ENCODE assay signal across 11 cellular contexts in genomic region chr17:42273474-42274272, GRCh38. TPM values are rescaled to one million over a fixed set of nuclear protein-coding genes. Genes with fewer than 3 reads are reported as not detected.
DNase-seq lines count a peak whose midpoint lies in the region; ATAC-seq and TF ChIP-seq lines count a peak whose summit lies in the region.
"Had no signal": no experiment of that assay in that cellular context is flagged by ENCODE, and none has a peak within 500 bp of the region (broad histone marks: within the 10 kb centered on the region; RNA-seq: fewer than 3 reads in every experiment).

No MANE protein-coding gene starts in this region.

- no peak for TF ChIP-seq CTCF in CD4-positive, alpha-beta T cell (IDR thresholded peaks at IDR 0.05)
- no peak for TF ChIP-seq CTCF in HEK293 (tag by site-specific recombination; IDR thresholded peaks at IDR 0.05)
- no peak for TF ChIP-seq CTCF in nephron (IDR thresholded peaks at IDR 0.05; ENCODE audit: unreplicated experiment in 3 of 3)
- no peak for TF ChIP-seq CTCF in body of pancreas (IDR thresholded peaks at IDR 0.05)

- no peak for TF ChIP-seq POLR2A in body of pancreas (IDR thresholded peaks at IDR 0.05)

- H3K27ac Mint-ChIP-seq in CD4-positive, alpha-beta T cell = peak overlapping the region; percentile 91
- H3K27ac Mint-ChIP-seq in activated naive CD8-positive, alpha-beta T cell treated with anti-CD3 and anti-CD28 coated beads for 36 hours = peak overlapping the region; percentile 90
- no peak overlapping the region for H3K27ac Mint-ChIP-seq in nephron

- intact Hi-C loops in CD4-positive, alpha-beta T cell (cut with DNase I, micrococcal nuclease) = loop anchor here in 1 of 2 experiments (1.0 kb wide), 1 partner anchor 25 kb away; no protein-coding TSS in a partner anchor
- intact Hi-C loops in body of pancreas (cut with DNase I) = no loop called here

- no peaks in the 10 kb centered on the region for H3K27me3 ChIP-seq in CD4-positive, alpha-beta T cell (ENCODE audit: control insufficient read depth, insufficient read depth, low read length)
- no peaks in the 10 kb centered on the region for H3K27me3 ChIP-seq in body of pancreas

- DNase-seq in CD4-positive, alpha-beta T cell = no peak
- no peak for DNase-seq in activated naive CD8-positive, alpha-beta T cell treated with anti-CD3 and anti-CD28 coated beads for 36 hours
- DNase-seq in activated effector memory CD4-positive, alpha-beta T cell treated with anti-CD3 and anti-CD28 coated beads, Interleukin-2, amount 50 U/mL, for 16 hours = no peak
- DNase-seq in body of pancreas (no peak), NCI-H1105 (lab: John Stamatoyannopoulos, UW) (no peak)
- DNase-seq: NCI-H524 treated with DMSO at 0.1 percent for 48 hours; stimulated activated CD4-positive, alpha-beta T cell treated with anti-CD3 and anti-CD28 coated beads, Interleukin-15, amount 100 ng/mL, for 24 hours; SW 1271 had no signal

- no peaks in the 10 kb centered on the region for H3K9me3 ChIP-seq in CD4-positive, alpha-beta T cell (ENCODE audit: control insufficient read depth, low read length)
- no peaks in the 10 kb centered on the region for H3K9me3 ChIP-seq in HEK293 (ENCODE audit: control insufficient read depth, insufficient read depth, low read depth, low read length)
- no peaks in the 10 kb centered on the region for H3K9me3 ChIP-seq in body of pancreas

- H3K27me3 Mint-ChIP-seq in CD4-positive, alpha-beta T cell = no peaks in the 10 kb centered on the region
- no peaks in the 10 kb centered on the region for H3K27me3 Mint-ChIP-seq in activated naive CD8-positive, alpha-beta T cell treated with anti-CD3 and anti-CD28 coated beads for 36 hours
- H3K27me3 Mint-ChIP-seq in nephron (ENCODE audit: low read depth) = no peaks in the 10 kb centered on the region

- peaks cover 32% of the 10 kb centered on the region for H3K36me3 Mint-ChIP-seq in CD4-positive, alpha-beta T cell (ENCODE audit: low read depth)
- peaks cover 23% of the 10 kb centered on the region for H3K36me3 Mint-ChIP-seq in activated naive CD8-positive, alpha-beta T cell treated with anti-CD3 and anti-CD28 coated beads for 36 hours
- H3K36me3 Mint-ChIP-seq in nephron (ENCODE audit: low read depth) = no peaks in the 10 kb centered on the region

- peaks cover 75% of the 10 kb centered on the region for H3K4me1 Mint-ChIP-seq in CD4-positive, alpha-beta T cell (ENCODE audit: low read depth)
- peaks cover 62% of the 10 kb centered on the region for H3K4me1 Mint-ChIP-seq in activated naive CD8-positive, alpha-beta T cell treated with anti-CD3 and anti-CD28 coated beads for 36 hours
- H3K4me1 Mint-ChIP-seq in nephron = peaks cover 34% of the 10 kb centered on the region

- CTCF ChIA-PET in CD4-positive, alpha-beta T cell (lab: Charles Lee) = interaction anchor here (0.8 to 3.6 kb wide), 4 partner anchors 16 to 51 kb away, joined by 4 to 35 read pairs (median 6); no protein-coding TSS in a partner anchor
- CTCF ChIA-PET in HEK293 (lab: Yijun Ruan, JAX) = interaction anchor here (0.5 to 3.1 kb wide), 6 partner anchors 16 to 158 kb away, joined by 3 to 9 read pairs (median 5); no protein-coding TSS in a partner anchor

- WGBS in body of pancreas, 2 donors = 51 to 70% methylated on average over 7 of the region's 7 CpGs

- H3K4me3 ChIP-seq in HEK293 (ENCODE audit: low read depth, low read length) (no peak overlapping the region), body of pancreas (no peak overlapping the region)

- H3K4me1 ChIP-seq in HEK293 (ENCODE audit: control insufficient read depth, insufficient read depth, low read length) = peaks cover 44% of the 10 kb centered on the region
- peaks cover 25% of the 10 kb centered on the region for H3K4me1 ChIP-seq in body of pancreas

- peak; percentile 14 for ATAC-seq in CD4-positive, alpha-beta T cell (ENCODE audit: poor library complexity)
- ATAC-seq in HG03457 (IDR thresholded peaks at IDR 0.05; ENCODE audit: unreplicated experiment) = no peak
- no peak for ATAC-seq in body of pancreas

- POLR2A ChIA-PET in CD4-positive, alpha-beta T cell (lab: Charles Lee) = interaction anchor here (1.0 to 13.5 kb wide), 7 partner anchors 14 to 115 kb away, joined by 3 to 301 read pairs (median 21); partner anchors contain the start of genes STAT3 and STAT5A
- POLR2A ChIA-PET in HEK293 (lab: Yijun Ruan, JAX) = interaction anchor here (0.6 kb wide), 1 partner anchor 8 kb away, joined by 5 read pairs; no protein-coding TSS in a partner anchor

- H3K27ac ChIP-seq in CD4-positive, alpha-beta T cell (ENCODE audit: low read depth, low read length) = peak overlapping the region; percentile 60
- H3K27ac ChIP-seq in HEK293 (ENCODE audit: extremely low read depth, low read depth, low read length) = no peak overlapping the region
- H3K27ac ChIP-seq in body of pancreas = no peak overlapping the region

- no peaks in the 10 kb centered on the region for H3K9me3 Mint-ChIP-seq in CD4-positive, alpha-beta T cell
- no peaks in the 10 kb centered on the region for H3K9me3 Mint-ChIP-seq in activated naive CD8-positive, alpha-beta T cell treated with anti-CD3 and anti-CD28 coated beads for 36 hours
- no peaks in the 10 kb centered on the region for H3K9me3 Mint-ChIP-seq in nephron

- H3K36me3 ChIP-seq in HEK293 (ENCODE audit: control insufficient read depth in 2 of 2, insufficient read depth in 1 of 2, low read length in 2 of 2) (no peaks in the 10 kb centered on the region), body of pancreas (replicated peaks in 1 of 2; ENCODE audit: insufficient read depth in 1 of 2, low read depth in 2 of 2) (no peaks in the 10 kb centered on the region)

- H3K4me3 Mint-ChIP-seq in CD4-positive, alpha-beta T cell = peak overlapping the region; percentile 92
- H3K4me3 Mint-ChIP-seq in activated naive CD8-positive, alpha-beta T cell treated with anti-CD3 and anti-CD28 coated beads for 36 hours = peak overlapping the region; percentile 94
- H3K4me3 Mint-ChIP-seq in nephron = peak overlapping the region; percentile 47 to 75 (median 56)

TF ChIP-seq in HEK293, 187 proteins besides CTCF, POLR2A, EP300 and RAD21:
- peak; percentile 65 for TF ChIP-seq SCRT2 (tag by site-specific recombination; IDR thresholded peaks at IDR 0.05)
- 0 out of 2 replicates have a peak, but pooled peaks have one; percentile 14 for TF ChIP-seq ZNF366 (tag by site-specific recombination; conservative IDR thresholded peaks at IDR 0.05)
- TF ChIP-seq ZNF132 (tag by site-specific recombination; IDR thresholded peaks at IDR 0.05; ENCODE audit: borderline replicate concordance) = no peak
TF ChIP-seq in HEK293: peak in this region for 2.

RNA-seq across cellular contexts. Expression of gene STAT5B, which starts 2.5 kb away (rescaled TPM):
- 100 to 1,000 TPM in 1 of 2 experiments, 10 to 100 TPM in 1; 99.4 to 104 TPM for total RNA-seq in CD4-positive, alpha-beta T cell
- total RNA-seq in activated naive CD8-positive, alpha-beta T cell treated with anti-CD3 and anti-CD28 coated beads for 36 hours = 10 to 100 TPM; 60.7 to 68.6 TPM
- 10 to 100 TPM; 35.3 TPM for total RNA-seq in body of pancreas

RNA-seq across cellular contexts. Expression of gene STAT5A, which starts 14.6 kb away (rescaled TPM):
- total RNA-seq in CD4-positive, alpha-beta T cell = 100 to 1,000 TPM; 141 to 150 TPM
- 100 to 1,000 TPM; 116 to 121 TPM for total RNA-seq in activated naive CD8-positive, alpha-beta T cell treated with anti-CD3 and anti-CD28 coated beads for 36 hours
- total RNA-seq in body of pancreas = 10 to 100 TPM; 25.2 to 52.1 TPM

Comparison
In these comparisons a context has a peak if more than half of its experiments do, and no peak if none do; other contexts are left out.
1. H3K27ac Mint-ChIP-seq: peak in CD4-positive, alpha-beta T cell (single experiment) and activated naive CD8-positive, alpha-beta T cell treated with anti-CD3 and anti-CD28 coated beads for 36 hours (single experiment); none in nephron (0 of 3).
2. Peak in every context shown above with its lines, with median percentiles within 50 percentile points of each other: H3K4me3 Mint-ChIP-seq.